In the genomic region with DNA sequence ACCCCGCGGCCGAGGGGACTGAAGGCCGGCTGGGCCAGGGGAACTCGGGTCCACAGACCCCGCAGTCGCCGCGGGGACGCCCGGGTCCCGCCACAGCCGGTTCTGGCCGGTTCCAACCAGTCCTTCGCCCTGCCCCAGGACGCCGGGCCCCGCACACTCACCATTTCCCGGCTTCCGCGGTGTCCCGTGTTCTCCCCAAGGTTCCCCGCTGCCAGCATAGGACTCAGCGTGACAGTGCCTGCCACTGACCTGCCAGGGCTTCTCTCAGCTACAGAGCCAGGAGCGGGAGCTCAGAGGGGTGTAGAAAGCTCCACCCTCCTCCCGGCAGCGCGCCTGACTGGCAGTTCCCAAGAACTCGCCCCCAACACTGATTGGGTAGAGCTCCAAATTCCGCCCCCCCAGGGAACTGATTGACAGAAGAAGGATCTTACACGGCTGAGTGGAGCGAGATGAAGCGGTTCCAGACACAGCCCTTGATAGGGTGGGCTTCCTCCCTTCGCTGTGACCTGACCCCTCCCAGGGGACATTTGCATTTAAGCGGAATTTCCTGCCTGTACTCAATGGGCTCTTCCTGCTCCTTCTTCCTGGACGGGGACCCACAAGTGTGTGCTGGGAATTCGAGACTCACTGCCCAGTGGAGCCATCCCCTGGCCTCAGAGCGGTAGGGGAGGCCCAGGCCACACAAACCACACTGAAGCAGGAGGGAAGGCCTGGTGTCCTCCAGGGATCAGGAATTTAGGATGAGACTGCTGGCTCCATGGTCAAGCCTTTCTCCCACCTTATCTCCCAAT, we compare ENCODE assay signal across 8 cellular contexts. TPM values are rescaled to one million over a fixed set of nuclear protein-coding genes. Genes with fewer than 3 reads are reported as not detected.
DNase-seq lines count a peak whose midpoint lies in the region; ATAC-seq and TF ChIP-seq lines count a peak whose summit lies in the region.

A gene (minus strand): TSS at position 312 of the 791 bp plus-strand sequence. CDS start 2,052 bp downstream, outside the sequence.

- DNase-seq in A673 (ENCODE audit: low spot score) = peak; percentile 96
- DNase-seq in NCI-H526 (lab: John Stamatoyannopoulos, UW) = peak; percentile 90 to 95
- peak; percentile 78 for DNase-seq in activated CD4-positive, alpha-beta memory T cell treated with anti-CD3 and anti-CD28 coated beads, Interleukin-2, amount 10 ng/mL, durations not matched to agents 7 days and 5 days
- peak; percentile 96 to 99 (median 97) for DNase-seq in right lobe of liver
- DNase-seq in stimulated activated CD4-positive, alpha-beta T cell treated with anti-CD3 and anti-CD28 coated beads, Interleukin-4, amount 100 ng/mL, for 24 hours = peak; percentile 92

- TF ChIP-seq CTCF in A673 (conservative IDR thresholded peaks at IDR 0.05; ENCODE audit: low read depth, low read length) (no peak; the same call in 1 of the 2 replicates), right lobe of liver (IDR thresholded peaks at IDR 0.05) (peak; percentile 61 to 66 (median 64))

- 0% methylated on average over 6 of the region's 38 CpGs for WGBS in right lobe of liver (ENCODE audit: insufficient coverage, low coverage, low lambda C conversion rate, missing lambda C conversion rate)

- POLR2A ChIA-PET in A673 (lab: Charles Lee; ENCODE audit: low non-redundant PET) = no interaction called here
- POLR2A ChIA-PET in activated CD4-positive, alpha-beta memory T cell treated with anti-CD3 and anti-CD28 coated beads, Interleukin-2, amount 10 ng/mL, durations not matched to agents 7 days and 5 days (lab: Charles Lee) = interaction anchor here (0.7 to 2.5 kb wide), 5 partner anchors 33 to 603 kb away, joined by 3 to 9 read pairs (median 4); a partner anchor contains a TSS

- peak; percentile 98 for TF ChIP-seq POLR2A in right lobe of liver (IDR thresholded peaks at IDR 0.05)

- H3K4me3 ChIP-seq in A673 (ENCODE audit: low read depth, low read length, poor library complexity, severe bottlenecking) (peak within 1 kb of the TSS; percentile 59), duodenal mucosa (ENCODE audit: low read depth in 1 of 2, low read length in 2 of 2) (peak within 1 kb of the TSS; percentile 83 to 85), right lobe of liver (peak within 1 kb of the TSS; percentile 76 to 96 (median 82))

- no peaks in the 10 kb centered on the region for H3K9me3 ChIP-seq in A673 (ENCODE audit: low read depth, low read length, poor library complexity, severe bottlenecking)
- H3K9me3 ChIP-seq in duodenal mucosa (ENCODE audit: control insufficient read depth in 1 of 2, low read length in 2 of 2) = no peaks in the 10 kb centered on the region
- H3K9me3 ChIP-seq in right lobe of liver = no peaks in the 10 kb centered on the region

- H3K27me3 ChIP-seq in A673 (replicated peaks; ENCODE audit: insufficient read depth, low read depth, low read length, poor library complexity) (no peaks in the 10 kb centered on the region), duodenal mucosa (ENCODE audit: control insufficient read depth in 1 of 2, insufficient read depth in 2 of 2, low read length in 2 of 2) (no peaks in the 10 kb centered on the region), right lobe of liver (no peaks in the 10 kb centered on the region)

- H3K36me3 ChIP-seq in A673 (ENCODE audit: insufficient read depth, low read length, poor library complexity, severe bottlenecking) (no peaks in the 10 kb centered on the region), duodenal mucosa (ENCODE audit: control insufficient read depth in 1 of 2, insufficient read depth in 2 of 2, low read length in 2 of 2) (no peaks in the 10 kb centered on the region), right lobe of liver (no peaks in the 10 kb centered on the region)

- BruUV-seq in A673 (replicated peaks; lab: Mats Ljungman, UMichigan) = no TSS peak

- H3K9ac ChIP-seq in duodenal mucosa (ENCODE audit: low read depth in 1 of 2, low read length in 2 of 2) = peak within 1 kb of the TSS; percentile 69 to 86

- H3K36me3 Mint-ChIP-seq in activated CD4-positive, alpha-beta memory T cell treated with anti-CD3 and anti-CD28 coated beads, Interleukin-2, amount 10 ng/mL, durations not matched to agents 7 days and 5 days (ENCODE audit: low read depth) = peaks cover 11% of the 10 kb centered on the region

- peak within 1 kb of the TSS; percentile 79 for H3K4me3 Mint-ChIP-seq in activated CD4-positive, alpha-beta memory T cell treated with anti-CD3 and anti-CD28 coated beads, Interleukin-2, amount 10 ng/mL, durations not matched to agents 7 days and 5 days

- H3K4me1 ChIP-seq in A673 (ENCODE audit: insufficient read depth, low read length, poor library complexity, severe bottlenecking) = no peaks in the 10 kb centered on the region
- H3K4me1 ChIP-seq in duodenal mucosa (ENCODE audit: control insufficient read depth in 1 of 2, insufficient read depth in 2 of 2, low read length in 2 of 2) = peaks cover 0 to 12% of the 10 kb centered on the region in 2 donors
- peaks cover 0 to 9% (median 0%) of the 10 kb centered on the region in 4 donors for H3K4me1 ChIP-seq in right lobe of liver

- intact Hi-C loops in A673 (cut with micrococcal nuclease; ENCODE audit: unreplicated experiment) = no loop called here
- intact Hi-C loops in right lobe of liver (cut with DNase I) = no loop called here

- H3K4me1 Mint-ChIP-seq in activated CD4-positive, alpha-beta memory T cell treated with anti-CD3 and anti-CD28 coated beads, Interleukin-2, amount 10 ng/mL, durations not matched to agents 7 days and 5 days = peaks cover 16% of the 10 kb centered on the region

- CTCF ChIA-PET in A673 (lab: Charles Lee) = interaction anchor here (0.5 to 1.0 kb wide), 4 partner anchors 84 to 401 kb away, joined by 3 to 4 read pairs (median 3); no protein-coding TSS in a partner anchor
- CTCF ChIA-PET in activated CD4-positive, alpha-beta memory T cell treated with anti-CD3 and anti-CD28 coated beads, Interleukin-2, amount 10 ng/mL, durations not matched to agents 7 days and 5 days (lab: Charles Lee) = interaction anchor here (0.5 to 1.0 kb wide), 3 partner anchors 303 to 371 kb away, joined by 4 to 5 read pairs (median 5); no protein-coding TSS in a partner anchor

- H3K27ac ChIP-seq in A673 (ENCODE audit: low read depth, low read length, poor library complexity, severe bottlenecking) (no peak within 1 kb of the TSS), duodenal mucosa (ENCODE audit: low read depth, low read length) (peak within 1 kb of the TSS; percentile 75), right lobe of liver (peak within 1 kb of the TSS; percentile 73 to 81 (median 80))

- peak; percentile 58 for ATAC-seq in GM18519 (IDR thresholded peaks at IDR 0.05; ENCODE audit: low FRiP score, unreplicated experiment)
- ATAC-seq in HG03097 (IDR thresholded peaks at IDR 0.05; ENCODE audit: low FRiP score, unreplicated experiment) = peak; percentile 86
- ATAC-seq in right lobe of liver = peak; percentile 97 to 99 (median 98)

- H3K27me3 Mint-ChIP-seq in activated CD4-positive, alpha-beta memory T cell treated with anti-CD3 and anti-CD28 coated beads, Interleukin-2, amount 10 ng/mL, durations not matched to agents 7 days and 5 days = peaks cover 3% of the 10 kb centered on the region

- H3K27ac Mint-ChIP-seq in activated CD4-positive, alpha-beta memory T cell treated with anti-CD3 and anti-CD28 coated beads, Interleukin-2, amount 10 ng/mL, durations not matched to agents 7 days and 5 days = peak within 1 kb of the TSS; percentile 36

- H3K9me3 Mint-ChIP-seq in activated CD4-positive, alpha-beta memory T cell treated with anti-CD3 and anti-CD28 coated beads, Interleukin-2, amount 10 ng/mL, durations not matched to agents 7 days and 5 days = peaks cover 27% of the 10 kb centered on the region

RNA-seq across cellular contexts. Expression of the gene that starts here (rescaled TPM):
- 0.86 and 0.90 TPM in 2 replicates for total RNA-seq in A673 (2021)
- under 1 TPM; 0.75 to 0.86 TPM for total RNA-seq in activated CD4-positive, alpha-beta memory T cell treated with anti-CD3 and anti-CD28 coated beads, Interleukin-2, amount 10 ng/mL, durations not matched to agents 7 days and 5 days
- 1 to 10 TPM in 3 of 6 experiments, under 1 TPM in 3; 0.56 to 2.3 (median 1.3) TPM for total RNA-seq in right lobe of liver

Comparison
In these comparisons a context has a peak if more than half of its experiments do, and no peak if none do; other contexts are left out.
1. Peak in DNase-seq and H3K4me3 ChIP-seq in A673; RNA of the gene not detected or under 1 TPM.
2. Peak in DNase-seq in activated CD4-positive, alpha-beta memory T cell treated with anti-CD3 and anti-CD28 coated beads, Interleukin-2, amount 10 ng/mL, durations not matched to agents 7 days and 5 days; RNA of the gene not detected or under 1 TPM.